In genomic region chr9:136117291-136118060, GRCh38 we compare ENCODE assay signal across 1 cellular context.
TF ChIP-seq lines count a peak whose summit lies in the region.

No MANE protein-coding gene starts in this region.

TF ChIP-seq in IMR-90, 13 proteins besides CTCF, POLR2A, EP300 and RAD21:
- TF ChIP-seq MAFK (IDR thresholded peaks at IDR 0.05; ENCODE audit: low read depth, low read length) (no peak), FOS (IDR thresholded peaks at IDR 0.05; ENCODE audit: low read depth, low read length) (no peak), USF2 (IDR thresholded peaks at IDR 0.05; ENCODE audit: low read depth, low read length) (no peak)
